In the genomic region with DNA sequence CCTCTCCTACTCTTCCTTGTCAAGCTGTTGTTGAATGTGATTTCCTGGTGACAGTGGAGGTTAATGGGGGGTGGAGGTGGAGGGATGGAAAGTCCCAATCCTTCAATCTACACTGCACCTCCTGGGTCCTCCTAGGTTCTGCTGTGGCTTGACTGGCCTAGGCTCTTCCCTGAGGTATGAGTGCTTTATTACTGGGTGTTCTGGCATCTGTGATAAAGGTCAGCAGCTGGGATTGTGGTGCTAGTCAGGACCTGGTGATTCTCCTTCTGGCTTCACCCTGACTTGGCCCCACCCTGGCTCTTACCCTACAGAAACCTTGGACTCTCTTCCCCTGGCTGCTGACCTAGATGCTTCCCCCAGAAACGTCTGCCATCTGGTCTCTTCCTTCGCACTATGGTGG, we compare ENCODE assay signal across 26 cellular contexts.
DNase-seq lines count a peak whose midpoint lies in the region; ATAC-seq, FAIRE-seq and TF ChIP-seq lines count a peak whose summit lies in the region.
"Had no signal": no experiment of that assay in that cellular context is flagged by ENCODE, and none has a peak within 500 bp of the region (broad histone marks: within the 10 kb centered on the region; RNA-seq: fewer than 3 reads in every experiment).

No MANE protein-coding gene starts in this region.

- H3F3A ChIP-seq in smooth muscle cell (ENCODE audit: low read depth), result no peaks in the 10 kb centered on the region

- H3K79me2 ChIP-seq in smooth muscle cell (ENCODE audit: low read depth), result no peaks in the 10 kb centered on the region

- H3K27me3 ChIP-seq in Panc1 (ENCODE audit: control insufficient read depth, insufficient read depth, low read length) (no peaks in the 10 kb centered on the region), smooth muscle cell (ENCODE audit: low read depth) (no peaks in the 10 kb centered on the region), pancreas (no peaks in the 10 kb centered on the region)
- H3K27me3 ChIP-seq: cardiac muscle cell, esophagus squamous epithelium, neutrophil, SJSA1 had no signal

- in situ Hi-C loops in Panc1 (cut with HindIII; ENCODE audit: low pct_unique_long_range_greater_than_20kb, low sequenced_read_pairs), result no loop called here

- TF ChIP-seq CTCF in Panc1 (IDR thresholded peaks at IDR 0.05), result no peak
- no peak for TF ChIP-seq CTCF in foreskin fibroblast (IDR thresholded peaks at IDR 0.05; ENCODE audit: low read depth, low read length)
- TF ChIP-seq CTCF in smooth muscle cell (IDR thresholded peaks at IDR 0.05; ENCODE audit: borderline replicate concordance, insufficient read depth, poor library complexity, severe bottlenecking), result no peak
- TF ChIP-seq CTCF in pancreas (IDR thresholded peaks at IDR 0.05), result no peak

- no peaks in the 10 kb centered on the region for H4K20me1 ChIP-seq in smooth muscle cell (ENCODE audit: low read depth)

- WGBS in smooth muscle cell (ENCODE audit: low lambda C conversion rate), result 100% methylated on average over 2 of the region's 2 CpGs
- WGBS in pancreas, 2 donors, result 76 to 85% methylated on average over 2 of the region's 2 CpGs

- CTCF ChIA-PET in Panc1 (lab: Charles Lee), result interaction anchor here (0.7 kb wide), 1 partner anchor 293 kb away, joined by 3 read pairs; no protein-coding TSS in a partner anchor

- H3K4me2 ChIP-seq in smooth muscle cell, result no peak overlapping the region

- POLR2A ChIA-PET in Panc1 (lab: Charles Lee), result no interaction called here

- intact Hi-C loops in Panc1 (cut with micrococcal nuclease; ENCODE audit: unreplicated experiment), result no loop called here
- intact Hi-C loops in pancreas (cut with DNase I), result no loop called here

- H3K27ac ChIP-seq in Panc1 (ENCODE audit: low read length) (no peak overlapping the region), smooth muscle cell (ENCODE audit: low read depth) (no peak overlapping the region), pancreas (no peak overlapping the region)
- H3K27ac ChIP-seq: cardiac muscle cell, coronary artery, esophagus squamous epithelium, neutrophil, psoas muscle, SJSA1 had no signal

- no TSS peak for BruUV-seq in Panc1 (replicated peaks; lab: Mats Ljungman, UMichigan)

- no peak overlapping the region for H2AFZ ChIP-seq in smooth muscle cell (ENCODE audit: low read depth)

- H3K4me1 ChIP-seq in Panc1 (ENCODE audit: control insufficient read depth, insufficient read depth, low read length) (peaks cover 12% of the 10 kb centered on the region; the same call in 1 of the 2 replicates), smooth muscle cell (ENCODE audit: low read depth) (no peaks in the 10 kb centered on the region), pancreas (peaks cover 14 to 17% (median 16%) of the 10 kb centered on the region in 3 donors)
- H3K4me1 ChIP-seq: psoas muscle had no signal

- no peak overlapping the region for H3K9ac ChIP-seq in smooth muscle cell (ENCODE audit: low read depth)

- no peak for FAIRE-seq in pancreas (lab: Jason Lieb, UNC)
- FAIRE-seq: H1, islet of Langerhans had no signal

- H3K9me3 ChIP-seq in Panc1 (ENCODE audit: control insufficient read depth, insufficient read depth, low read depth, low read length), result no peaks in the 10 kb centered on the region
- H3K9me3 ChIP-seq in smooth muscle cell (replicated peaks; ENCODE audit: low read depth), result no peaks in the 10 kb centered on the region
- no peaks in the 10 kb centered on the region for H3K9me3 ChIP-seq in pancreas
- H3K9me3 ChIP-seq: esophagus squamous epithelium, neutrophil, psoas muscle, SJSA1 had no signal

- ATAC-seq in Panc1, result peak; percentile 75
- no peak for ATAC-seq in HG02798 (IDR thresholded peaks at IDR 0.05; ENCODE audit: poor library complexity, unreplicated experiment)
- ATAC-seq in pancreas, result no peak
- ATAC-seq: activated CD4-positive, CD25-positive, alpha-beta regulatory T cell treated with anti-CD3 and anti-CD28 coated beads, Interleukin-2, amount 50 U/mL, for 24 hours; psoas muscle had no signal

- H3K4me3 ChIP-seq in Panc1 (ENCODE audit: low read depth in 2 of 2, low read length in 2 of 2) (no peak overlapping the region), foreskin fibroblast (ENCODE audit: low read depth in 1 of 2, low read length in 2 of 2) (no peak overlapping the region), smooth muscle cell (no peak overlapping the region), pancreas (no peak overlapping the region)
- H3K4me3 ChIP-seq: cardiac muscle cell, coronary artery, esophagus squamous epithelium, lung, psoas muscle, SJSA1 had no signal

- H3K36me3 ChIP-seq in Panc1 (ENCODE audit: control insufficient read depth, insufficient read depth, low read length), result no peaks in the 10 kb centered on the region
- no peaks in the 10 kb centered on the region for H3K36me3 ChIP-seq in smooth muscle cell (ENCODE audit: low read depth)
- H3K36me3 ChIP-seq in pancreas, result no peaks in the 10 kb centered on the region
- H3K36me3 ChIP-seq: cardiac muscle cell, esophagus squamous epithelium, neutrophil had no signal

- DNase-seq in EL (peak; percentile 22), Panc1 (ENCODE audit: low read depth, low spot score) (no peak), foreskin fibroblast (peak; percentile 52 to 63), renal cortical epithelial cell (ENCODE audit: low read depth) (peak; percentile 69), smooth muscle cell (lab: John Stamatoyannopoulos, UW; ENCODE audit: unreplicated experiment) (no peak), pancreas (no peak), mucosa of gallbladder (ENCODE audit: low spot score) (no peak)
- DNase-seq: activated CD4-positive, alpha-beta T cell treated with anti-CD3 and anti-CD28 coated beads, Interleukin-2, amount 50 U/mL, for 48 hours; activated CD8-positive, alpha-beta memory T cell treated with anti-CD3 and anti-CD28 coated beads, Interleukin-2, amount 50 U/mL, for 4 hours; activated naive CD4-positive, alpha-beta T cell treated with anti-CD3 and anti-CD28 coated beads, Interleukin-2, amount 50 U/mL, for 16 hours; amygdala; CD8-positive, alpha-beta memory T cell; esophagus squamous epithelium; MM.1S; NCI-H1417; NCI-H2029 treated with DMSO at 0.1 percent for 48 hours; psoas muscle had no signal

Comparison
In these comparisons a context has a peak if more than half of its experiments do, and no peak if none do; other contexts are left out.
1. DNase-seq: peak in EL (single experiment), foreskin fibroblast (2 of 2) and renal cortical epithelial cell (single experiment); none in Panc1 (single experiment), smooth muscle cell (single experiment), pancreas (0 of 6) and mucosa of gallbladder (single experiment).